Comparison of ENCODE assay signal across 21 cellular contexts in genomic region chr1:15364740-15365139, GRCh38. TPM values are rescaled to one million over a fixed set of nuclear protein-coding genes. Genes with fewer than 3 reads are reported as not detected.
A peak's percentile ranks its signal among the peaks of the same experiment; 100 is the strongest.
DNase-seq lines count a peak whose midpoint lies in the region; ATAC-seq and TF ChIP-seq lines count a peak whose summit lies in the region.
"Had no signal": no experiment of that assay in that cellular context is flagged by ENCODE, and none has a peak within 500 bp of the region (broad histone marks: within the 10 kb centered on the region; RNA-seq: fewer than 3 reads in every experiment).

No MANE protein-coding gene starts in this region.

- H3K27me3 Mint-ChIP-seq in CD14-positive monocyte (ENCODE audit: low read depth in 3 of 3) (peaks cover 2 to 8% (median 3%) of the 10 kb centered on the region in 3 donors), HFFc6 (ENCODE audit: insufficient read depth) (peaks cover 11% of the 10 kb centered on the region; the same call in 1 of the 2 replicates)

- H3K36me3 Mint-ChIP-seq in CD14-positive monocyte (no peaks in the 10 kb centered on the region), HFFc6 (ENCODE audit: low read depth) (no peaks in the 10 kb centered on the region)
- H3K36me3 Mint-ChIP-seq: brain, type B pancreatic cell had no signal

- DNase-seq in CD14-positive monocyte (ENCODE audit: low spot score) (no peak), HFFc6 (no peak), UCSD-AML1 (lab: John Stamatoyannopoulos, UW; ENCODE audit: unreplicated experiment) (peak; percentile 48), foreskin keratinocyte (peak in 1 of 2 donors; percentile 47), islet precursor cell (no peak), NCI-H187 treated with DMSO at 0.1 percent for 48 hours (lab: John Stamatoyannopoulos, UW) (no peak)
- no peak for DNase-seq in activated naive CD4-positive, alpha-beta T cell (lab: John Stamatoyannopoulos, UW)
- DNase-seq: activated naive CD4-positive, alpha-beta T cell treated with anti-CD3 and anti-CD28 coated beads, Interleukin-2, amount 50 U/mL, for 16 hours; activated T-cell treated with anti-CD3 and anti-CD28 coated beads for 4 hours; COR-L47; GF-D8; hippocampal formation; left lung; NCI-H2081 treated with DMSO at 0.1 percent for 48 hours; NCI-H774; spleen; stimulated activated naive CD4-positive, alpha-beta T cell treated with Interleukin-2 at 50 U/mL for 16 hours had no signal

- H3K4me1 Mint-ChIP-seq in CD14-positive monocyte: peaks cover 7% of the 10 kb centered on the region
- H3K4me1 Mint-ChIP-seq in HFFc6 (ENCODE audit: low read depth): peaks cover 11% of the 10 kb centered on the region

- H3K27ac Mint-ChIP-seq in CD14-positive monocyte (no peak overlapping the region), HFFc6 (no peak overlapping the region)
- H3K27ac Mint-ChIP-seq: brain; T-helper 1 cell treated with Interleukin-12 subunit alpha and Interleukin-12 subunit beta and Interleukin-4 antibody, amounts not matched to agents 30 μg/mL and 1 μg/mL, for 36 hours; type B pancreatic cell had no signal

- peak; percentile 73 for ATAC-seq in foreskin keratinocyte
- no peak for ATAC-seq in HG03159 (IDR thresholded peaks at IDR 0.05; ENCODE audit: unreplicated experiment)
- ATAC-seq: left lung had no signal

- H3K4me3 Mint-ChIP-seq in CD14-positive monocyte (no peak overlapping the region), HFFc6 (no peak overlapping the region)
- H3K4me3 Mint-ChIP-seq: brain; T-helper 1 cell treated with Interleukin-12 subunit alpha and Interleukin-12 subunit beta and Interleukin-4 antibody, amounts not matched to agents 30 μg/mL and 1 μg/mL, for 36 hours; type B pancreatic cell had no signal

- no peaks in the 10 kb centered on the region for H3K27me3 ChIP-seq in foreskin keratinocyte
- H3K27me3 ChIP-seq: left lung, spleen had no signal

- intact Hi-C loops in CD14-positive monocyte (cut with micrococcal nuclease): loop anchor here in 1 of 2 donors (5.0 kb wide), 1 partner anchor 37 kb away; no protein-coding TSS in a partner anchor

- peaks cover 0 to 2% (median 0%) of the 10 kb centered on the region in 7 donors for H3K9me3 Mint-ChIP-seq in CD14-positive monocyte
- H3K9me3 Mint-ChIP-seq in HFFc6: no peaks in the 10 kb centered on the region
- H3K9me3 Mint-ChIP-seq: T-helper 1 cell treated with Interleukin-12 subunit alpha and Interleukin-12 subunit beta and Interleukin-4 antibody, amounts not matched to agents 30 μg/mL and 1 μg/mL, for 36 hours; type B pancreatic cell had no signal

- H3K27ac ChIP-seq in foreskin keratinocyte: no peak overlapping the region
- H3K27ac ChIP-seq: left lung, spleen had no signal

- H3K4me1 ChIP-seq in foreskin keratinocyte: peaks cover 10% of the 10 kb centered on the region
- H3K4me1 ChIP-seq: left lung had no signal

- TF ChIP-seq CTCF in CD14-positive monocyte (IDR thresholded peaks at IDR 0.05) (peak; percentile 39), HFFc6 (IDR thresholded peaks at IDR 0.05) (0 out of 2 replicates have a peak, but pooled peaks have one; percentile 35), foreskin keratinocyte (conservative IDR thresholded peaks at IDR 0.05) (peak; percentile 65)

RNA-seq across cellular contexts. Expression of gene EFHD2, which starts 44.9 kb away (rescaled TPM):
- polyA plus RNA-seq in CD14-positive monocyte (100 to 1,000 TPM; 323 to 329 TPM), foreskin keratinocyte (114 and 116 TPM in 2 replicates)
- 10 to 100 TPM; 41.2 to 67.2 (median 65.3) TPM for total RNA-seq in HFFc6 (2021; fragmentation: NEBNext Ultra II Directional; extraction: Animal tissue kit (Norgen Biotek cat#: 25700))
- 95.3 and 101 TPM in 2 replicates for total RNA-seq in foreskin keratinocyte
